1 cellular context compared by ENCODE assay signal in the genomic region with DNA sequence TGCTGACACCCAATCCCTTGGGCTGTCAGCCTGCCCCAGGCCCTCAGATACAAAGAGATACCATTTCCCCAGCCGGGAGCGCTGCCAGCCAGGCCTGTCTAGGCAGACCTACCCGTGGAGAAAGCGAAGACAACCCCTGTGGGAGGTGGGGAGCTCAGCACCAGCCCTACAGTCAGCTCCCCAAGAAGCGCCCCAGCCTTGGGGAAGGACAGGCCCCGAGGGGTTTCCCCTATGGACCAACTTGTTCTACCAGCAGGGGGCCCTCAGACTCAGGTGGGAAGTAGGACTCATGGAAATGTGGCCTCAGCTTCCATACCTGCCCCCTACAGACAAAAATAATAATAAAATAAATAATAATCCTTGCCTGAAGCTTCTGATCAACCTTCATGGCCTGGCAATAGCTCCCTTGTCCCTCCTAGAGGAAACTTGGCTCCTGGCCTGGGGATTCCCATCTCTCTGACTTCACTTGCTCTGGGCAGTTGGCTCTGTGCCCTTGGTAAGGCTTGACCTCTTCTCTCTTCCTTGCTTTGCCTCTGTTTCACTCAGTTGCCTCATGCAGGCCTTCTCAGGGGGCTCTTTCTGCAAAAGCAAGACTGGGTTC.
A peak's percentile ranks its signal among the peaks of the same experiment; 100 is the strongest.
TF ChIP-seq lines count a peak whose summit lies in the region.

No MANE protein-coding gene starts in this region.

TF ChIP-seq in K562, 482 proteins besides CTCF, POLR2A, EP300 and RAD21 (continued from another document):
- TF ChIP-seq MYC (IDR thresholded peaks at IDR 0.05; ENCODE audit: low read depth, low read length) (peak; percentile 61; the same call in 1 of the 2 replicates), MYC (CRISPR knock-in tag; IDR thresholded peaks at IDR 0.05; ENCODE audit: borderline replicate concordance, low read depth) (no peak), RUNX1 (IDR thresholded peaks at IDR 0.05; ENCODE audit: low read depth) (no peak), ZBTB1 (CRISPR knock-in tag; IDR thresholded peaks at IDR 0.05; ENCODE audit: borderline replicate concordance, low read depth) (no peak), RBFOX2 (IDR thresholded peaks at IDR 0.05; ENCODE audit: low read depth, low read length) (peak; percentile 54), CBX5 (IDR thresholded peaks at IDR 0.05; ENCODE audit: borderline replicate concordance, low read depth) (no peak), CBFB (CRISPR knock-in tag; IDR thresholded peaks at IDR 0.05) (no peak)
